9 cellular contexts compared by ENCODE assay signal in genomic region chr16:89383095-89384003, GRCh38.
DNase-seq lines count a peak whose midpoint lies in the region; ATAC-seq, FAIRE-seq and TF ChIP-seq lines count a peak whose summit lies in the region.
"Had no signal": no experiment of that assay in that cellular context is flagged by ENCODE, and none has a peak within 500 bp of the region (broad histone marks: within the 10 kb centered on the region; RNA-seq: fewer than 3 reads in every experiment).

No MANE protein-coding gene starts in this region.

- no peak for TF ChIP-seq CTCF in A549 (IDR thresholded peaks at IDR 0.05)
- no peak for TF ChIP-seq CTCF in astrocyte (IDR thresholded peaks at IDR 0.05; ENCODE audit: insufficient read depth, low read depth, low read length)

- H3K4me3 Mint-ChIP-seq in astrocyte (ENCODE audit: unreplicated experiment), result peak overlapping the region; percentile 51

- H3K27me3 Mint-ChIP-seq in astrocyte (ENCODE audit: low read depth, unreplicated experiment), result no peaks in the 10 kb centered on the region

- H3K4me3 ChIP-seq in A549, result no peak overlapping the region
- H3K4me3 ChIP-seq in astrocyte (ENCODE audit: insufficient read depth, low read depth, low read length), result no peak overlapping the region
- H3K4me3 ChIP-seq: ovary had no signal

- peak; percentile 56 to 69; a peak in 5 of 6 replicates for ATAC-seq in A549
- ATAC-seq in GM21786 (IDR thresholded peaks at IDR 0.05; ENCODE audit: unreplicated experiment), result no peak
- ATAC-seq in HG02884 (IDR thresholded peaks at IDR 0.05; ENCODE audit: unreplicated experiment), result no peak
- ATAC-seq in GM19463 (IDR thresholded peaks at IDR 0.05; ENCODE audit: unreplicated experiment), result no peak

- TF ChIP-seq RAD21 in A549 (conservative IDR thresholded peaks at IDR 0.05 in 1 of 2, IDR thresholded peaks at IDR 0.05 in 1 of 2), result no peak

- H4K20me1 ChIP-seq in astrocyte (ENCODE audit: insufficient read depth, low read length), result peaks cover 95% of the 10 kb centered on the region

- TF ChIP-seq POLR2A in A549 (IDR thresholded peaks at IDR 0.05; ENCODE audit: low read length), result no peak

- TF ChIP-seq EP300 in A549 (IDR thresholded peaks at IDR 0.05), result no peak

- H3K4me1 ChIP-seq in A549 (peaks cover 26% of the 10 kb centered on the region), astrocyte (ENCODE audit: insufficient read depth, low read length) (peaks cover 15% of the 10 kb centered on the region)

- no peak overlapping the region for H2AFZ ChIP-seq in astrocyte (ENCODE audit: low read depth, low read length)

- H3K9ac ChIP-seq in astrocyte (ENCODE audit: low read length), result no peak overlapping the region

- no peaks in the 10 kb centered on the region for H3K9me3 ChIP-seq in A549
- no peaks in the 10 kb centered on the region for H3K9me3 ChIP-seq in astrocyte (ENCODE audit: insufficient read depth, low read depth, low read length)
- H3K9me3 ChIP-seq: ovary had no signal

- peaks cover 40% of the 10 kb centered on the region for H3K4me1 Mint-ChIP-seq in astrocyte (ENCODE audit: low read depth, unreplicated experiment)

- FAIRE-seq in A549 (lab: Jason Lieb, UNC), result no peak
- no peak for FAIRE-seq in astrocyte (lab: Jason Lieb, UNC)
- no peak for FAIRE-seq in frontal cortex (lab: Jason Lieb, UNC)

- H3K4me2 ChIP-seq in A549 (peak overlapping the region; percentile 48), astrocyte (ENCODE audit: low read length) (no peak overlapping the region)

- H3K27ac ChIP-seq in A549, result peak overlapping the region in 1 of 2 experiments; percentile 3; a peak in 1 of 6 replicates
- H3K27ac ChIP-seq in astrocyte (ENCODE audit: low read depth, low read length), result no peak overlapping the region
- H3K27ac ChIP-seq: ovary had no signal

- WGBS in A549 (ENCODE audit: missing lambda C conversion rate), result 78% methylated on average over 29 of the region's 29 CpGs

- CTCF ChIA-PET in A549 (lab: Yijun Ruan, JAX), result interaction anchor here (0.8 to 1.1 kb wide), 4 partner anchors 16 to 49 kb away, joined by 3 to 5 read pairs (median 3); no protein-coding TSS in a partner anchor

- DNase-seq in A549 (ENCODE audit: low read depth in 1 of 2, low spot score in 1 of 2) (peak in 1 of 2 experiments; percentile 34), HuH-7.5 (ENCODE audit: low spot score) (peak; percentile 74), astrocyte (ENCODE audit: low read depth) (no peak), kidney tubule cell (ENCODE audit: low spot score) (peak; percentile 61), frontal cortex (ENCODE audit: low spot score in 2 of 2) (no peak)

- no peaks in the 10 kb centered on the region for H3K27me3 ChIP-seq in astrocyte (ENCODE audit: insufficient read depth, low read length)
- H3K27me3 ChIP-seq: ovary had no signal

- H3K36me3 ChIP-seq in astrocyte (ENCODE audit: insufficient read depth, low read length), result no peaks in the 10 kb centered on the region
- H3K36me3 ChIP-seq: ovary had no signal

- H3K27ac Mint-ChIP-seq in astrocyte (ENCODE audit: unreplicated experiment), result peak overlapping the region; percentile 50

- POLR2A ChIA-PET in A549 (lab: Yijun Ruan, JAX), result no interaction called here

- peaks cover 2% of the 10 kb centered on the region for H3K36me3 Mint-ChIP-seq in astrocyte (ENCODE audit: low read depth, unreplicated experiment)

- no peaks in the 10 kb centered on the region for H3K9me3 Mint-ChIP-seq in astrocyte (ENCODE audit: unreplicated experiment)

- H3K79me2 ChIP-seq in astrocyte (ENCODE audit: insufficient read depth, low read length), result peaks cover 98% of the 10 kb centered on the region

TF ChIP-seq in A549, 52 proteins besides CTCF, POLR2A, EP300 and RAD21:
- TF ChIP-seq FOXS1 (CRISPR knock-in tag; IDR thresholded peaks at IDR 0.05), result no peak
- no peak for TF ChIP-seq HEYL (CRISPR knock-in tag; IDR thresholded peaks at IDR 0.05)
- no peak for TF ChIP-seq ESRRA (IDR thresholded peaks at IDR 0.05; ENCODE audit: borderline replicate concordance, low read length)
- no peak for TF ChIP-seq ZSCAN20 (CRISPR knock-in tag; IDR thresholded peaks at IDR 0.05)
- TF ChIP-seq MYC (IDR thresholded peaks at IDR 0.05; ENCODE audit: borderline replicate concordance, low read length), result no peak
- no peak for TF ChIP-seq SREBF2 (IDR thresholded peaks at IDR 0.05)
- no peak for TF ChIP-seq TP53 (CRISPR knock-in tag; IDR thresholded peaks at IDR 0.05)
- TF ChIP-seq PHF8 (IDR thresholded peaks at IDR 0.05; ENCODE audit: borderline replicate concordance, low read depth), result no peak

Comparison
In these comparisons a context has a peak if more than half of its experiments do, and no peak if none do; other contexts are left out.
1. ATAC-seq: peak in A549 (2 of 2); none in GM21786 (single experiment), HG02884 (single experiment) and GM19463 (single experiment).
2. DNase-seq: peak in HuH-7.5 (single experiment) and kidney tubule cell (single experiment); none in astrocyte (single experiment) and frontal cortex (0 of 2).